18 cellular contexts compared by ENCODE assay signal in the genomic region with DNA sequence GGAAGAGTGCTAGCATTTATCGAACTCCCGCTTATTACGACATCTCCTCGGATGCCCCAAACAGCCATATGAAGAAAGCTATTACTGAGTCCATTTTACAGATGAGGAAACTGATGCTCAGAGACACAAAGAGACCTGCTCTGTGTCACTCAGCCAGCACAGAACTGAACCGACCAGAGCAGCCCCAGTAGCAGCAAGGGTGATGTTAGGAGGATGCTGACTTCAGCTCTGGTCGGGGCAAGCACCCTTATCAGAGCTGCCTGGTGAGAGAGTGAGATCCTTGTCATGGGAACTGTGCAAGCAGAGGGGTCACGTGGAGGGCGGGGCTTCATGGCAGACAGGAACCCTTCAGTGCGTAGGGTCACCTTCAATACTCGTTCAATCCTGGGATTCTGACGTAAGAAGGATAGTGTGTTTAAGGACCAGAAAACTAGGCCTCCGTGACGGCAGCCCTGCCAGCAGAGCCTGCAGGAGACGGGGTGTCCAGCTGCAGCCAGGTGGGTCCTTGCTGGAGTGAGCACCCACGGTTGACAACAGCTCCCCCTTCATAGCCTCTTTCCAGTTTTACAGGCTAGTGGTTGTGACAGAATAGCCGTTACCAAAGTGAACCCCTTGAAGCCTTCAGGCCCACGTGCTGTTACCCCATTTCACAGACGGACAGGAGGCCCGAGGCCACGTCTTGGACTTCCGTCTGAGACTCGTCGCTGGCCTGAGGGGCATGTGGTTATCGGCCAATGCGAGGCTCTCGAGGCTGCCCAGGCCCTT. TPM values are rescaled to one million over a fixed set of nuclear protein-coding genes. Genes with fewer than 3 reads are reported as not detected.
DNase-seq lines count a peak whose midpoint lies in the region; ATAC-seq, FAIRE-seq and TF ChIP-seq lines count a peak whose summit lies in the region.
"Had no signal": no experiment of that assay in that cellular context is flagged by ENCODE, and none has a peak within 500 bp of the region (broad histone marks: within the 10 kb centered on the region; RNA-seq: fewer than 3 reads in every experiment).

No MANE protein-coding gene starts in this region.

- H2BK20ac ChIP-seq in H1 (ENCODE audit: low read length), result no peak overlapping the region

- no peak overlapping the region for H3K9ac ChIP-seq in DND-41 (ENCODE audit: low read depth, low read length)
- no peak overlapping the region for H3K9ac ChIP-seq in H1 (replicated peaks in 1 of 4; ENCODE audit: extremely low read depth in 1 of 4, low read depth in 3 of 4, low read length in 3 of 4)

- no peak overlapping the region for H2BK120ac ChIP-seq in H1 (replicated peaks; ENCODE audit: low read depth, low read length)

- FAIRE-seq in H1 (lab: Jason Lieb, UNC), result no peak
- FAIRE-seq: H54 had no signal

- no peaks in the 10 kb centered on the region for H4K20me1 ChIP-seq in DND-41 (ENCODE audit: insufficient read depth, low read length)
- H4K20me1 ChIP-seq in H1 (replicated peaks in 1 of 2; ENCODE audit: control insufficient read depth in 1 of 2, insufficient read depth in 2 of 2, low read length in 2 of 2), result no peaks in the 10 kb centered on the region

- ATAC-seq in DND-41 (ENCODE audit: insufficient read depth, low read depth) (no peak), GM18511 (IDR thresholded peaks at IDR 0.05; ENCODE audit: unreplicated experiment) (no peak), GM19395 (IDR thresholded peaks at IDR 0.05; ENCODE audit: unreplicated experiment) (no peak)
- no peak for ATAC-seq in stimulated activated naive B cell treated with anti-CD40 and anti-IgM and Interleukin-4, amounts not matched to agents 10 μg/mL and 1 μg/mL and 100 μg/mL, for 72 hours (replicated peaks)
- ATAC-seq: SK-N-SH treated with all-trans-retinoic acid at 6 μM for 48 hours had no signal

- TF ChIP-seq POLR2A in H1 (IDR thresholded peaks at IDR 0.05; ENCODE audit: control extremely low read depth in 1 of 2, low read depth in 2 of 2, low read length in 2 of 2), result no peak

- H3K27me3 ChIP-seq in DND-41 (ENCODE audit: insufficient read depth, low read length, poor library complexity) (no peaks in the 10 kb centered on the region), H1 (replicated peaks in 1 of 4; ENCODE audit: control insufficient read depth in 3 of 4, extremely low read depth in 1 of 4, insufficient read depth in 3 of 4, low read length in 3 of 4) (no peaks in the 10 kb centered on the region)

- H3K4me3 ChIP-seq in DND-41 (ENCODE audit: low read depth in 1 of 2, low read length in 2 of 2) (no peak overlapping the region), H1 (ENCODE audit: extremely low read depth in 1 of 4, insufficient read depth in 2 of 4, low read depth in 3 of 4, low read length in 4 of 4) (no peak overlapping the region)

- H3K4me2 ChIP-seq in DND-41 (ENCODE audit: insufficient read depth, low read length), result no peak overlapping the region
- no peak overlapping the region for H3K4me2 ChIP-seq in H1 (ENCODE audit: insufficient read depth in 1 of 2, low read depth in 2 of 2, low read length in 2 of 2)

- peaks cover 22% of the 10 kb centered on the region for H3K4me1 ChIP-seq in DND-41 (ENCODE audit: insufficient read depth, low read length)
- H3K4me1 ChIP-seq in H1 (replicated peaks in 1 of 4; ENCODE audit: control insufficient read depth in 3 of 4, insufficient read depth in 4 of 4, low read length in 3 of 4), result 0 out of 7 replicates have a peak, but pooled peaks cover 0 to 2% (median 0%) of the 10 kb centered on the region in 4 experiments

- H2BK15ac ChIP-seq in H1 (ENCODE audit: low read length), result no peak overlapping the region

- H3K23me2 ChIP-seq in H1 (ENCODE audit: low read depth, low read length), result no peaks in the 10 kb centered on the region

- H3K36me3 ChIP-seq in DND-41 (ENCODE audit: insufficient read depth, low read length) (no peaks in the 10 kb centered on the region), KOPT-K1 (ENCODE audit: insufficient read depth, low read length) (no peaks in the 10 kb centered on the region), H1 (ENCODE audit: control insufficient read depth in 2 of 4, insufficient read depth in 4 of 4, low read length in 3 of 4) (no peaks in the 10 kb centered on the region)

- no peak overlapping the region for H4K5ac ChIP-seq in H1 (ENCODE audit: insufficient read length, low read depth, low read length)

- peaks cover 0 to 5% of the 10 kb centered on the region in 2 donors for H3K9me3 Mint-ChIP-seq in stimulated activated naive B cell treated with anti-CD40 and anti-IgM and Interleukin-4, amounts not matched to agents 10 μg/mL and 1 μg/mL and 100 μg/mL, for 72 hours

- no peak for TF ChIP-seq RAD21 in H1 (IDR thresholded peaks at IDR 0.05 in 1 of 2, conservative IDR thresholded peaks at IDR 0.05 in 1 of 2; ENCODE audit: low read depth in 2 of 2, low read length in 2 of 2)

- H3K56ac ChIP-seq in H1 (replicated peaks; ENCODE audit: insufficient read length, low read depth, low read length), result no peak overlapping the region

- H2AFZ ChIP-seq in DND-41 (ENCODE audit: low read depth, low read length) (no peak overlapping the region), H1 (ENCODE audit: low read length) (no peak overlapping the region)

- H3K23ac ChIP-seq in H1 (ENCODE audit: insufficient read length), result no peak overlapping the region

- no peak overlapping the region for H4K91ac ChIP-seq in H1 (replicated peaks; ENCODE audit: insufficient read length, low read length)

- no peak overlapping the region for H3K4ac ChIP-seq in H1 (replicated peaks; ENCODE audit: insufficient read length, low read depth, low read length)

- no peak for TF ChIP-seq EP300 in H1 (IDR thresholded peaks at IDR 0.05; ENCODE audit: borderline replicate concordance in 1 of 2, low read depth in 2 of 2, low read length in 2 of 2)

- 86% methylated on average over 26 of the region's 26 CpGs; no CpG with 5 or more reads in 1 of the 2 experiments for WGBS in H1 (ENCODE audit: extremely low coverage in 1 of 2, insufficient coverage in 1 of 2, insufficient read length in 1 of 2, insufficient replicate concordance in 2 of 2, low coverage in 1 of 2, low lambda C conversion rate in 2 of 2, missing lambda C conversion rate in 1 of 2), 2 experiments

- H3K79me2 ChIP-seq in DND-41 (ENCODE audit: insufficient read depth, low read length), result no peaks in the 10 kb centered on the region
- no peaks in the 10 kb centered on the region for H3K79me2 ChIP-seq in H1 (ENCODE audit: control insufficient read depth in 1 of 2, insufficient read depth in 2 of 2, low read length in 2 of 2)

- H3K27me3 Mint-ChIP-seq in stimulated activated naive B cell treated with anti-CD40 and anti-IgM and Interleukin-4, amounts not matched to agents 10 μg/mL and 1 μg/mL and 100 μg/mL, for 72 hours, result no peaks in the 10 kb centered on the region

- no peak overlapping the region for H2BK12ac ChIP-seq in H1 (ENCODE audit: low read depth, low read length)

- CTCF ChIA-PET in H1 (lab: Charles Lee; ENCODE audit: partially characterized antibody), result interaction anchor here (0.5 to 1.6 kb wide), 3 partner anchors 14 to 572 kb away, joined by 3 to 4 read pairs (median 3); no protein-coding TSS in a partner anchor

- POLR2A ChIA-PET in H1 (lab: Charles Lee; ENCODE audit: partially characterized antibody), result no interaction called here

- no peaks in the 10 kb centered on the region for H3K79me1 ChIP-seq in H1 (ENCODE audit: low read depth, low read length)

- TF ChIP-seq CTCF in DND-41 (IDR thresholded peaks at IDR 0.05; ENCODE audit: borderline replicate concordance, extremely low read depth, low read length, poor library complexity, severe bottlenecking) (no peak), H1 (IDR thresholded peaks at IDR 0.05; ENCODE audit: control extremely low read depth in 1 of 3, insufficient read depth in 1 of 3, low read depth in 1 of 3, low read length in 3 of 3) (no peak)

- H3K4me3 Mint-ChIP-seq in stimulated activated naive B cell treated with anti-CD40 and anti-IgM and Interleukin-4, amounts not matched to agents 10 μg/mL and 1 μg/mL and 100 μg/mL, for 72 hours, result no peak overlapping the region
- H3K4me3 Mint-ChIP-seq: CD14-positive monocyte had no signal

- no peak overlapping the region for H4K8ac ChIP-seq in H1 (ENCODE audit: extremely low read depth, insufficient read depth, low read length)

- H3K9me3 ChIP-seq in DND-41 (ENCODE audit: insufficient read depth, low read length, severe bottlenecking) (no peaks in the 10 kb centered on the region), KOPT-K1 (ENCODE audit: insufficient read depth, low read length, poor library complexity, severe bottlenecking) (no peaks in the 10 kb centered on the region), H1 (ENCODE audit: insufficient read depth in 2 of 2, low read depth in 1 of 2, low read length in 1 of 2) (no peaks in the 10 kb centered on the region)

- no peak for DNase-seq in DND-41
- no peak for DNase-seq in H1 (ENCODE audit: low read depth in 1 of 2, low spot score in 2 of 2)
- DNase-seq in stimulated activated naive B cell treated with anti-CD40 and anti-IgM and Interleukin-4, amounts not matched to agents 10 μg/mL and 1 μg/mL and 100 μg/mL, for 72 hours, result no peak
- DNase-seq in NCI-H2107 (lab: John Stamatoyannopoulos, UW), result no peak
- DNase-seq: DMS79, MM.1S, NCI-H1105 treated with DMSO at 0.1 percent for 48 hours, NCI-H1694, NCI-H2227 treated with DMSO at 0.1 percent for 48 hours, NCI-H510A treated with DMSO at 0.1 percent for 48 hours, NCI-H774, SIG-M5 had no signal

- H3K36me3 Mint-ChIP-seq in stimulated activated naive B cell treated with anti-CD40 and anti-IgM and Interleukin-4, amounts not matched to agents 10 μg/mL and 1 μg/mL and 100 μg/mL, for 72 hours, result peaks cover 5 to 6% of the 10 kb centered on the region in 2 donors
- H3K36me3 Mint-ChIP-seq: CD14-positive monocyte had no signal

- no peak overlapping the region for H2BK5ac ChIP-seq in H1 (ENCODE audit: low read depth, low read length)

- no peak overlapping the region for H3K18ac ChIP-seq in H1 (ENCODE audit: extremely low read depth, low read length)

- H3K4me1 Mint-ChIP-seq in stimulated activated naive B cell treated with anti-CD40 and anti-IgM and Interleukin-4, amounts not matched to agents 10 μg/mL and 1 μg/mL and 100 μg/mL, for 72 hours, result peaks cover 77 to 92% of the 10 kb centered on the region in 2 donors

- no peak overlapping the region for H3K14ac ChIP-seq in H1 (ENCODE audit: insufficient read length)

- no peak overlapping the region for H2AK5ac ChIP-seq in H1 (ENCODE audit: low read depth, low read length)

- peak overlapping the region; percentile 48; the same call in 1 of the 2 replicates for H3K27ac ChIP-seq in DND-41 (ENCODE audit: low read length)
- H3K27ac ChIP-seq in KOPT-K1 (ENCODE audit: low read depth, low read length, poor library complexity, severe bottlenecking), result peak overlapping the region; percentile 35
- no peak overlapping the region for H3K27ac ChIP-seq in H1 (ENCODE audit: low read depth, low read length)

- peak overlapping the region; percentile 63 for H3K27ac Mint-ChIP-seq in stimulated activated naive B cell treated with anti-CD40 and anti-IgM and Interleukin-4, amounts not matched to agents 10 μg/mL and 1 μg/mL and 100 μg/mL, for 72 hours

RNA-seq across cellular contexts. Expression of gene IQSEC1, which starts 12.0 kb away (rescaled TPM):
- total RNA-seq in H1 (2021; fragmentation: NEBNext Ultra II Directional; extraction: Animal tissue kit (Norgen Biotek cat#: 25700)), result 28.2 and 28.8 TPM in 2 replicates
- polyA plus RNA-seq in H1 (2011; rRNA removed), result 6.8 and 12.4 TPM in 2 replicates
- 5.7 TPM for polyA plus RNA-seq in H1 (2011; cell fraction: cytosol; rRNA removed)
- 26.7 TPM for polyA plus RNA-seq in H1 (2011; cell fraction: nucleus; rRNA removed)
- 16.5 to 22.4 TPM (median 19.3 TPM) in 4 replicates for polyA plus RNA-seq in H1 (2012, experiment 1 of 2)
- 9.5 TPM for polyA plus RNA-seq in H1 (2012, experiment 2 of 2)
- polyA plus RNA-seq in H1 (2013, experiment 1 of 2), result 16.4 TPM
- 15.3 TPM for polyA plus RNA-seq in H1 (2013, experiment 2 of 2)
- polyA minus RNA-seq in H1 (2011; rRNA and poly(A)+ RNA removed), result 11.0 and 11.7 TPM in 2 replicates
- polyA minus RNA-seq in H1 (2011; cell fraction: cytosol; rRNA and poly(A)+ RNA removed), result 14.5 TPM
- polyA minus RNA-seq in H1 (2011; cell fraction: nucleus; rRNA and poly(A)+ RNA removed), result 36.0 TPM
